10 cellular contexts compared by ENCODE assay signal in genomic region chr1:24321150-24321549, GRCh38. TPM values are rescaled to one million over a fixed set of nuclear protein-coding genes. Genes with fewer than 3 reads are reported as not detected.
A peak's percentile ranks its signal among the peaks of the same experiment; 100 is the strongest.
DNase-seq lines count a peak whose midpoint lies in the region; ATAC-seq and TF ChIP-seq lines count a peak whose summit lies in the region.
"Had no signal": no experiment of that assay in that cellular context is flagged by ENCODE, and none has a peak within 500 bp of the region (broad histone marks: within the 10 kb centered on the region; RNA-seq: fewer than 3 reads in every experiment).

No MANE protein-coding gene starts in this region.

- no peaks in the 10 kb centered on the region for H3K79me2 ChIP-seq in DOHH2 (ENCODE audit: control insufficient read depth, low read length)

- no peaks in the 10 kb centered on the region for H3K9me2 ChIP-seq in DOHH2 (replicated peaks; ENCODE audit: control insufficient read depth, low read length)

- no peak overlapping the region for H3K27ac ChIP-seq in DOHH2 (ENCODE audit: low read depth, low read length)

- H3K9me3 ChIP-seq in DOHH2 (ENCODE audit: control insufficient read depth, insufficient read depth, low read length) (no peaks in the 10 kb centered on the region), NT2/D1 (ENCODE audit: insufficient read depth, low read length) (no peaks in the 10 kb centered on the region)

- H3K4me3 ChIP-seq in DOHH2 (ENCODE audit: low read length) = peak overlapping the region; percentile 75
- peak overlapping the region; percentile 51 for H3K4me3 ChIP-seq in NT2/D1 (ENCODE audit: insufficient read length, low read depth)

- H3K36me3 ChIP-seq in DOHH2 (ENCODE audit: control insufficient read depth, low read length) (no peaks in the 10 kb centered on the region), NT2/D1 (ENCODE audit: insufficient read depth, insufficient read length, low read length) (peaks cover 9% of the 10 kb centered on the region)

- H3K27ac Mint-ChIP-seq in dendritic cell treated with granulocyte-macrophage colony-stimulating factor and Interleukin-4, amounts not matched to agents 40 ng/mL and 50 ng/mL, for 4 days = peak overlapping the region; percentile 71
- no peak overlapping the region for H3K27ac Mint-ChIP-seq in nephron
- H3K27ac Mint-ChIP-seq: activated CD4-positive, alpha-beta T cell treated with anti-CD3 and anti-CD28 coated beads, Interleukin-2, amount 10 ng/mL, durations not matched to agents 7 days and 5 days had no signal

- peaks cover 4% of the 10 kb centered on the region; the same call in 1 of the 2 replicates for H4K20me1 ChIP-seq in DOHH2 (ENCODE audit: control insufficient read depth, insufficient read depth, low read depth, low read length)

- no peak for TF ChIP-seq CTCF in DOHH2 (IDR thresholded peaks at IDR 0.05; ENCODE audit: low read depth, low read length, poor library complexity, severe bottlenecking)
- no peak for TF ChIP-seq CTCF in nephron (IDR thresholded peaks at IDR 0.05; ENCODE audit: unreplicated experiment in 3 of 3)

- H3K27me3 ChIP-seq in DOHH2 (ENCODE audit: control insufficient read depth, low read length) (peaks cover 94% of the 10 kb centered on the region), NT2/D1 (ENCODE audit: insufficient read depth, insufficient read length) (peaks cover 41% of the 10 kb centered on the region)

- H3K4me3 Mint-ChIP-seq in dendritic cell treated with granulocyte-macrophage colony-stimulating factor and Interleukin-4, amounts not matched to agents 40 ng/mL and 50 ng/mL, for 4 days = peak overlapping the region; percentile 76
- H3K4me3 Mint-ChIP-seq in nephron = peak overlapping the region; percentile 31 to 58 (median 32)

- intact Hi-C loops in dendritic cell treated with granulocyte-macrophage colony-stimulating factor and Interleukin-4, amounts not matched to agents 40 ng/mL and 50 ng/mL, for 4 days (cut with micrococcal nuclease) = loop anchor here (5.0 kb wide), 1 partner anchor 66 kb away; no protein-coding TSS in a partner anchor

- ATAC-seq in GM18498 (IDR thresholded peaks at IDR 0.05; ENCODE audit: unreplicated experiment) = no peak
- ATAC-seq in HG03354 (IDR thresholded peaks at IDR 0.05; ENCODE audit: poor library complexity, severe bottlenecking, unreplicated experiment) = no peak

- peaks cover 6% of the 10 kb centered on the region for H3F3A ChIP-seq in DOHH2 (ENCODE audit: control insufficient read depth, insufficient read depth)

- no peaks in the 10 kb centered on the region for H3K9me3 Mint-ChIP-seq in dendritic cell treated with granulocyte-macrophage colony-stimulating factor and Interleukin-4, amounts not matched to agents 40 ng/mL and 50 ng/mL, for 4 days
- H3K9me3 Mint-ChIP-seq in nephron = no peaks in the 10 kb centered on the region
- H3K9me3 Mint-ChIP-seq: activated CD4-positive, alpha-beta T cell treated with anti-CD3 and anti-CD28 coated beads, Interleukin-2, amount 10 ng/mL, durations not matched to agents 7 days and 5 days had no signal

- peaks cover 33% of the 10 kb centered on the region for H3K4me1 Mint-ChIP-seq in dendritic cell treated with granulocyte-macrophage colony-stimulating factor and Interleukin-4, amounts not matched to agents 40 ng/mL and 50 ng/mL, for 4 days (ENCODE audit: low read depth)
- H3K4me1 Mint-ChIP-seq in nephron = peaks cover 44% of the 10 kb centered on the region

- DNase-seq in NT2/D1 (ENCODE audit: low read depth, low spot score) (no peak), middle frontal gyrus (ENCODE audit: extremely low spot score, low spot score) (no peak), A172 (ENCODE audit: low spot score) (no peak)

- peak overlapping the region; percentile 83 for H3K9ac ChIP-seq in NT2/D1 (ENCODE audit: insufficient read length, low read depth)

- peaks cover 90% of the 10 kb centered on the region for H3K27me3 Mint-ChIP-seq in dendritic cell treated with granulocyte-macrophage colony-stimulating factor and Interleukin-4, amounts not matched to agents 40 ng/mL and 50 ng/mL, for 4 days
- H3K27me3 Mint-ChIP-seq in nephron (ENCODE audit: low read depth) = peaks cover 80% of the 10 kb centered on the region

- H3K4me2 ChIP-seq in DOHH2 (ENCODE audit: low read length) = peak overlapping the region; percentile 94

- H3K36me3 Mint-ChIP-seq in dendritic cell treated with granulocyte-macrophage colony-stimulating factor and Interleukin-4, amounts not matched to agents 40 ng/mL and 50 ng/mL, for 4 days (ENCODE audit: low read depth) = no peaks in the 10 kb centered on the region
- H3K36me3 Mint-ChIP-seq in nephron (ENCODE audit: low read depth) = no peaks in the 10 kb centered on the region

- H3K4me1 ChIP-seq in DOHH2 (ENCODE audit: control insufficient read depth, low read length) (peaks cover 50% of the 10 kb centered on the region), NT2/D1 (ENCODE audit: insufficient read depth, insufficient read length) (peaks cover 17% of the 10 kb centered on the region)

RNA-seq across cellular contexts. Expression of gene GRHL3, which starts 2.0 kb away (rescaled TPM):
- 0.10 TPM in 1 of 2 replicates, not detected in the other for total RNA-seq in A172 (2014; rRNA removed; shearing (Covaris generic))
- total RNA-seq: activated CD4-positive, alpha-beta T cell treated with anti-CD3 and anti-CD28 coated beads, Interleukin-2, amount 10 ng/mL, durations not matched to agents 7 days and 5 days; mesenteric fat pad had no signal
